15 cellular contexts compared by ENCODE assay signal in genomic region chr12:103855036-103855712, GRCh38. TPM values are rescaled to one million over a fixed set of nuclear protein-coding genes. Genes with fewer than 3 reads are reported as not detected.
DNase-seq lines count a peak whose midpoint lies in the region; ATAC-seq and TF ChIP-seq lines count a peak whose summit lies in the region.
"Had no signal": no experiment of that assay in that cellular context is flagged by ENCODE, and none has a peak within 500 bp of the region (broad histone marks: within the 10 kb centered on the region; RNA-seq: fewer than 3 reads in every experiment).

No MANE protein-coding gene starts in this region.

- H3K9me3 ChIP-seq in SK-N-SH (no peaks in the 10 kb centered on the region), gastroesophageal sphincter (no peaks in the 10 kb centered on the region), stomach smooth muscle (ENCODE audit: control insufficient read depth in 2 of 2, low read length in 2 of 2) (no peaks in the 10 kb centered on the region), mucosa of descending colon (no peaks in the 10 kb centered on the region)
- H3K9me3 ChIP-seq: adrenal gland, thyroid gland had no signal

- no peak overlapping the region for H2AFZ ChIP-seq in SK-N-SH (ENCODE audit: low read depth)

- H3K36me3 ChIP-seq in SK-N-SH (replicated peaks in 1 of 2; ENCODE audit: control insufficient read depth in 1 of 2, insufficient read depth in 2 of 2, low read length in 1 of 2) (no peaks in the 10 kb centered on the region), gastroesophageal sphincter (no peaks in the 10 kb centered on the region), stomach smooth muscle (ENCODE audit: control insufficient read depth in 2 of 2, insufficient read depth in 2 of 2, low read length in 2 of 2) (no peaks in the 10 kb centered on the region), mucosa of descending colon (ENCODE audit: low read depth) (no peaks in the 10 kb centered on the region)
- H3K36me3 ChIP-seq: adrenal gland, thyroid gland had no signal

- peak overlapping the region in 1 of 2 experiments; percentile 25; a peak in 1 of 4 replicates for H3K27ac ChIP-seq in SK-N-SH (ENCODE audit: low read depth in 2 of 2, low read length in 1 of 2)
- peak overlapping the region; percentile 80 to 97 (median 88) for H3K27ac ChIP-seq in gastroesophageal sphincter
- peak overlapping the region; percentile 100 for H3K27ac ChIP-seq in stomach smooth muscle (ENCODE audit: low read length)
- H3K27ac ChIP-seq: adrenal gland, thyroid gland had no signal

- H3K9me2 ChIP-seq in SK-N-SH: no peaks in the 10 kb centered on the region

- H3K4me3 ChIP-seq in SK-N-SH (ENCODE audit: low read depth in 2 of 2, low read length in 1 of 2) (no peak overlapping the region), gastroesophageal sphincter (no peak overlapping the region), stomach smooth muscle (ENCODE audit: low read length in 2 of 2) (no peak overlapping the region), mucosa of descending colon (no peak overlapping the region)
- H3K4me3 ChIP-seq: adrenal gland, thyroid gland had no signal

- TF ChIP-seq CTCF in SK-N-SH (IDR thresholded peaks at IDR 0.05) (no peak), gastroesophageal sphincter (IDR thresholded peaks at IDR 0.05) (no peak), mucosa of descending colon (IDR thresholded peaks at IDR 0.05) (no peak)

- ATAC-seq in gastroesophageal sphincter (no peak), mucosa of descending colon (no peak), GM18907 (IDR thresholded peaks at IDR 0.05; ENCODE audit: unreplicated experiment) (no peak)
- ATAC-seq: left colon, T-cell had no signal

- 63% methylated on average over 8 of the region's 8 CpGs for WGBS in SK-N-SH (ENCODE audit: low lambda C conversion rate)
- WGBS in gastroesophageal sphincter (ENCODE audit: low coverage in 1 of 2), 2 donors: 43 to 62% methylated on average over 8 of the region's 8 CpGs

- TF ChIP-seq EP300 in SK-N-SH (IDR thresholded peaks at IDR 0.05; ENCODE audit: borderline replicate concordance in 1 of 2, low read depth in 1 of 2, low read length in 1 of 2) (no peak; a peak in 1 of 4 replicates), gastroesophageal sphincter (IDR thresholded peaks at IDR 0.05) (no peak)

- intact Hi-C loops in mucosa of descending colon (cut with DNase I, micrococcal nuclease): no loop called here

- H3K9ac ChIP-seq in SK-N-SH (no peak overlapping the region), stomach smooth muscle (ENCODE audit: low read length in 2 of 2) (peak overlapping the region in 1 of 2 donors; percentile 33)

- 0 out of 2 replicates have a peak overlapping the region, but pooled peaks have one; percentile 4 for H3K4me2 ChIP-seq in SK-N-SH

- H3K4me1 ChIP-seq in SK-N-SH (ENCODE audit: control insufficient read depth in 1 of 2, insufficient read depth in 2 of 2, low read depth in 1 of 2, low read length in 1 of 2) (peaks cover 0 to 31% of the 10 kb centered on the region in 2 experiments; a peak in 3 of 4 replicates), gastroesophageal sphincter (peaks cover 28 to 92% (median 39%) of the 10 kb centered on the region in 3 donors), stomach smooth muscle (ENCODE audit: control insufficient read depth, insufficient read depth, low read length) (peaks cover 56% of the 10 kb centered on the region), mucosa of descending colon (ENCODE audit: low read depth) (peaks cover 6% of the 10 kb centered on the region)
- H3K4me1 ChIP-seq: adrenal gland had no signal

- peaks cover 22% of the 10 kb centered on the region for H3F3A ChIP-seq in SK-N-SH (replicated peaks; ENCODE audit: insufficient read depth)

- no peaks in the 10 kb centered on the region for H3K79me2 ChIP-seq in SK-N-SH (ENCODE audit: insufficient read depth)

- H4K20me1 ChIP-seq in SK-N-SH (ENCODE audit: insufficient read depth): no peaks in the 10 kb centered on the region

- no peaks in the 10 kb centered on the region for H3K27me3 ChIP-seq in SK-N-SH (ENCODE audit: insufficient read depth)
- no peaks in the 10 kb centered on the region for H3K27me3 ChIP-seq in gastroesophageal sphincter
- no peaks in the 10 kb centered on the region for H3K27me3 ChIP-seq in stomach smooth muscle (ENCODE audit: control insufficient read depth in 1 of 2, insufficient read depth in 2 of 2, low read length in 2 of 2)
- H3K27me3 ChIP-seq: adrenal gland, thyroid gland had no signal

- TF ChIP-seq RAD21 in SK-N-SH (IDR thresholded peaks at IDR 0.05; ENCODE audit: low read length): no peak

- CTCF ChIA-PET in SK-N-SH (lab: Yijun Ruan, JAX): interaction anchor here (2.1 kb wide), 1 partner anchor 10 kb away, joined by 5 read pairs; no protein-coding TSS in a partner anchor

- POLR2A ChIA-PET in SK-N-SH (lab: Yijun Ruan, JAX): no interaction called here

- TF ChIP-seq POLR2A in gastroesophageal sphincter (IDR thresholded peaks at IDR 0.05): no peak

- peak; percentile 39 for DNase-seq in NCI-H187 treated with DMSO at 0.1 percent for 48 hours (lab: John Stamatoyannopoulos, UW)
- no peak for DNase-seq in NCI-H187 (lab: John Stamatoyannopoulos, UW)
- no peak for DNase-seq in SK-N-SH
- DNase-seq in mucosa of descending colon: no peak
- DNase-seq in COLO829 (ENCODE audit: low spot score): no peak
- DNase-seq: 8988T; activated CD4-positive, alpha-beta T cell treated with anti-CD3 and anti-CD28 coated beads for 1 hour; adrenal gland; effector CD8-positive, alpha-beta T cell; left colon; T-cell; thyroid gland had no signal

TF ChIP-seq in SK-N-SH, 30 proteins besides CTCF, POLR2A, EP300 and RAD21:
- peak; percentile 36; the same call in 1 of the 2 replicates for TF ChIP-seq PBX3 (IDR thresholded peaks at IDR 0.05)
- TF ChIP-seq FOSL2 (IDR thresholded peaks at IDR 0.05; ENCODE audit: borderline replicate concordance, low read depth): peak; percentile 17; the same call in 1 of the 2 replicates
- peak; percentile 56 for TF ChIP-seq JUND (IDR thresholded peaks at IDR 0.05)
- TF ChIP-seq RXRA (IDR thresholded peaks at IDR 0.05; ENCODE audit: borderline replicate concordance, low read depth): no peak
- 0 out of 2 replicates have a peak, but pooled peaks have one; percentile 26 for TF ChIP-seq TCF12 (IDR thresholded peaks at IDR 0.05)
- no peak for TF ChIP-seq TEAD4 (IDR thresholded peaks at IDR 0.05; ENCODE audit: borderline replicate concordance, insufficient read depth)
- no peak for TF ChIP-seq YY1 (IDR thresholded peaks at IDR 0.05; ENCODE audit: low read depth)
TF ChIP-seq in SK-N-SH: peak in this region for 4.

RNA-seq across cellular contexts. Expression of gene NT5DC3, which starts 14.1 kb away (rescaled TPM):
- 11.0 and 12.5 TPM in 2 replicates for polyA plus RNA-seq in SK-N-SH (2012; rRNA removed)
- 11.2 and 11.3 TPM in 2 replicates for polyA plus RNA-seq in SK-N-SH (2012; cell fraction: cytosol; rRNA removed)
- 20.5 and 29.5 TPM in 2 replicates for polyA plus RNA-seq in SK-N-SH (2012; cell fraction: nucleus; rRNA removed)
- total RNA-seq in gastroesophageal sphincter (100 to 1,000 TPM in 3 of 4 donors, 10 to 100 TPM in 1; 64.5 to 185 (median 131) TPM), mucosa of descending colon (100 to 1,000 TPM in 1 of 3 donors, 10 to 100 TPM in 2; 13.7 to 283 (median 18.0) TPM)
